13 cellular contexts compared by ENCODE assay signal in genomic region chr14:20388159-20388558, GRCh38. TPM values are rescaled to one million over a fixed set of nuclear protein-coding genes. Genes with fewer than 3 reads are reported as not detected.
"Had no signal": no experiment of that assay in that cellular context is flagged by ENCODE, and none has a peak within 500 bp of the region (broad histone marks: within the 10 kb centered on the region; RNA-seq: fewer than 3 reads in every experiment).

No MANE protein-coding gene starts in this region.

- H3K27me3 Mint-ChIP-seq: activated CD4-positive, alpha-beta memory T cell treated with anti-CD3 and anti-CD28 coated beads, Interleukin-2, amount 10 ng/mL, durations not matched to agents 7 days and 5 days; activated naive CD8-positive, alpha-beta T cell treated with anti-CD3 and anti-CD28 coated beads, Interleukin-2, amount 50 U/mL, for 24 hours; naive B cell had no signal

- ATAC-seq: activated naive CD8-positive, alpha-beta T cell treated with anti-CD3 and anti-CD28 coated beads, Interleukin-2, amount 50 U/mL, for 24 hours had no signal

- H3K9me3 Mint-ChIP-seq: activated CD4-positive, alpha-beta memory T cell treated with anti-CD3 and anti-CD28 coated beads, Interleukin-2, amount 10 ng/mL, durations not matched to agents 7 days and 5 days; activated naive CD8-positive, alpha-beta T cell treated with anti-CD3 and anti-CD28 coated beads, Interleukin-2, amount 50 U/mL, for 24 hours; naive B cell had no signal

- DNase-seq: activated CD4-positive, alpha-beta memory T cell treated with anti-CD3 and anti-CD28 coated beads, Interleukin-2, amount 10 ng/mL, durations not matched to agents 7 days and 5 days; activated CD4-positive, alpha-beta T cell treated with anti-CD3 and anti-CD28 coated beads for 1 hour; activated naive CD4-positive, alpha-beta T cell; activated naive CD8-positive, alpha-beta T cell treated with anti-CD3 and anti-CD28 coated beads, Interleukin-2, amount 50 U/mL, for 24 hours; activated T-cell treated with anti-CD3 and anti-CD28 coated beads, Interleukin-2, amount 50 U/mL, for 48 hours; colonic mucosa; effector memory CD4-positive, alpha-beta T cell; naive B cell; retina; stimulated activated CD4-positive, alpha-beta T cell treated with anti-CD3 and anti-CD28 coated beads, Interleukin-4, amount 100 ng/mL, for 1 hour; stimulated activated CD8-positive, alpha-beta memory T cell treated with anti-CD3 and anti-CD28 coated beads, Interleukin-4, amount 100 ng/mL, for 48 hours had no signal

- H3K4me3 Mint-ChIP-seq: activated CD4-positive, alpha-beta memory T cell treated with anti-CD3 and anti-CD28 coated beads, Interleukin-2, amount 10 ng/mL, durations not matched to agents 7 days and 5 days; activated naive CD8-positive, alpha-beta T cell treated with anti-CD3 and anti-CD28 coated beads, Interleukin-2, amount 50 U/mL, for 24 hours; naive B cell had no signal

- H3K4me3 ChIP-seq: ascending aorta, colonic mucosa had no signal

- H3K27ac ChIP-seq: ascending aorta, colonic mucosa had no signal

- H3K9me3 ChIP-seq: ascending aorta, colonic mucosa, neutrophil had no signal

- H3K27me3 ChIP-seq: ascending aorta, colonic mucosa, neutrophil had no signal

- H3K27ac Mint-ChIP-seq: activated CD4-positive, alpha-beta memory T cell treated with anti-CD3 and anti-CD28 coated beads, Interleukin-2, amount 10 ng/mL, durations not matched to agents 7 days and 5 days; activated naive CD8-positive, alpha-beta T cell treated with anti-CD3 and anti-CD28 coated beads, Interleukin-2, amount 50 U/mL, for 24 hours had no signal

RNA-seq across cellular contexts. Expression of gene KLHL33, which starts 47.8 kb away (rescaled TPM):
- total RNA-seq: ascending aorta had no signal
